In the genomic region with DNA sequence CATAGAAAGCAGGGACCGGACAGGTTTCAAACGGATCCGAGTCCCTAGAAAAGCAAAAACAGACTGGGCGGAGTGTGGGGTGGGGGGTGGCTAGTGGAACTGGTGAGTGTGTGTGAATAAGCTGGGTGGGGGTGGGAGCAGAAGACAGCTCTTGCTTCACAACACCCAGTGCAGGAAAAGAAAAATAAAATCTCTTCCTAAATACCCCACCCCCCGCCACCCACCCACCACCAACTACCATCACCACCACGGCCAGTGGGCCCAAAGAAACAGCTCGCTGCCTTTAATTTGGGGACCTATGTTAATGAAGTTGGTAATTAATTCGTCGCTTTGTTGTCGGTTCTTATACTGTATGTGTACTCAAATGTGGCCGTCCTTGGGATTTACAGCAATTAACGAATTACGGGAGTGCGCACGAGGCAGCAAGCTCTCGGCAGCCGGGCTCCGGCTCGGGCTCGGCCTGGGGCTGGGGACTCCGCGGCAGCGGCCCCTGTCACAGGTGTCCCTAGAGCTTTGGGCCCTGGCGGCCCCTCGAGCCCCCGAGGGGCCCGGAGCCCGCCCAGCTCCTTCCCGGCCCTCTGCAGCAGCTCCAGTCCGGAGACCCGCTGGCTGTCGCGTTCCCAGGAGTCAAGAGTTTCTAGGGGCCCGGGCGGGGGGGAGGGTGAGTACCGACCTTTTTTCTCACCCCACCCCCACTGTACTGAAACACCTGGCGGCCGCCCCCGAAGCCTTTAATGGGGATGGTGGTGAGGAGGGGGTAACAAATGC, we compare ENCODE assay signal across 30 cellular contexts. TPM values are rescaled to one million over a fixed set of nuclear protein-coding genes. Genes with fewer than 3 reads are reported as not detected.
DNase-seq lines count a peak whose midpoint lies in the region; ATAC-seq and TF ChIP-seq lines count a peak whose summit lies in the region.
"Had no signal": no experiment of that assay in that cellular context is flagged by ENCODE, and none has a peak within 500 bp of the region (broad histone marks: within the 10 kb centered on the region; RNA-seq: fewer than 3 reads in every experiment).

No MANE protein-coding gene starts in this region.

- peaks cover 34% of the 10 kb centered on the region for H3K27me3 Mint-ChIP-seq in endothelial cell (ENCODE audit: unreplicated experiment)

- no peaks in the 10 kb centered on the region for H3K79me1 ChIP-seq in mesendoderm (ENCODE audit: low read length)

- no peak overlapping the region for H3K4me3 ChIP-seq in mesendoderm (ENCODE audit: low read length)
- H3K4me3 ChIP-seq: coronary artery, esophagus squamous epithelium, heart right ventricle, upper lobe of left lung had no signal

- peak overlapping the region; percentile 40 for H3K9ac ChIP-seq in mesendoderm (ENCODE audit: low read length)

- H3K79me2 ChIP-seq in mesendoderm (ENCODE audit: control insufficient read depth, insufficient read depth, low read length) = peaks cover 3% of the 10 kb centered on the region

- no peak overlapping the region for H3K27ac Mint-ChIP-seq in endothelial cell (ENCODE audit: unreplicated experiment)

- peaks cover 4% of the 10 kb centered on the region for H3K36me3 Mint-ChIP-seq in endothelial cell (ENCODE audit: low read depth, unreplicated experiment)

- H2BK15ac ChIP-seq in mesendoderm (replicated peaks; ENCODE audit: low read depth) = no peak overlapping the region

- H3K56ac ChIP-seq in mesendoderm (ENCODE audit: low read length) = peak overlapping the region; percentile 63

- DNase-seq in GM10266 (ENCODE audit: extremely low spot score) (peak; percentile 32), NCI-H82 (lab: John Stamatoyannopoulos, UW) (peak; percentile 100), endothelial cell (ENCODE audit: low spot score) (peak; percentile 22), mesendoderm (no peak), pons (ENCODE audit: low spot score) (no peak), DMS79 treated with DMSO at 0.1 percent for 48 hours (lab: John Stamatoyannopoulos, UW) (no peak)
- DNase-seq in activated naive CD4-positive, alpha-beta T cell treated with anti-CD3 and anti-CD28 coated beads, Interleukin-2, amount 50 U/mL, for 16 hours = no peak
- DNase-seq: ACHN; activated CD4-positive, alpha-beta T cell treated with anti-CD3 and anti-CD28 coated beads for 48 hours; activated naive CD4-positive, alpha-beta T cell; activated T-cell treated with anti-CD3 and anti-CD28 coated beads, Interleukin-2, amount 50 U/mL, for 48 hours; amniotic stem cell; DMS53; esophagus squamous epithelium; foreskin melanocyte; heart right ventricle; IMR-90; midbrain; naive thymus-derived CD4-positive, alpha-beta T cell; NCI-H446 treated with DMSO at 0.1 percent for 48 hours; right cardiac atrium; SHP77; stimulated activated CD4-positive, alpha-beta T cell treated with anti-CD3 and anti-CD28 coated beads, Interleukin-2, amount 100 ng/mL, for 48 hours had no signal

- peak overlapping the region; percentile 36 for H3K4me2 ChIP-seq in mesendoderm (ENCODE audit: low read length)

- peak overlapping the region; percentile 71 for H3K18ac ChIP-seq in mesendoderm (ENCODE audit: low read length)

- H3K9me3 Mint-ChIP-seq in endothelial cell (ENCODE audit: unreplicated experiment) = no peaks in the 10 kb centered on the region

- H2BK5ac ChIP-seq in mesendoderm (ENCODE audit: low read length) = no peak overlapping the region

- H3K4me1 ChIP-seq in mesendoderm (ENCODE audit: control insufficient read depth, low read depth, low read length) = peaks cover 2% of the 10 kb centered on the region

- peak overlapping the region; percentile 40 for H2BK120ac ChIP-seq in mesendoderm (ENCODE audit: low read depth, low read length)

- peaks cover 8% of the 10 kb centered on the region for H3K27me3 ChIP-seq in mesendoderm (ENCODE audit: insufficient read depth, low read length, poor library complexity)

- no peak overlapping the region for H2AK5ac ChIP-seq in mesendoderm (ENCODE audit: low read length)

- no peak overlapping the region for H4K5ac ChIP-seq in mesendoderm (ENCODE audit: low read length)

- ATAC-seq in GM21825 (IDR thresholded peaks at IDR 0.05; ENCODE audit: unreplicated experiment) = no peak
- ATAC-seq: heart right ventricle; naive thymus-derived CD4-positive, alpha-beta T cell; Panc1; right cardiac atrium had no signal

- H3K27ac ChIP-seq in mesendoderm (ENCODE audit: low read depth, low read length) = no peak overlapping the region
- H3K27ac ChIP-seq: coronary artery, esophagus squamous epithelium, heart right ventricle, upper lobe of left lung had no signal

- TF ChIP-seq CTCF in GM10266 (IDR thresholded peaks at IDR 0.05; ENCODE audit: control insufficient read depth, insufficient read depth, low read depth, missing control alignments) (no peak), endothelial cell (IDR thresholded peaks at IDR 0.05; ENCODE audit: unreplicated experiment) (no peak)

- no peak overlapping the region for H4K8ac ChIP-seq in mesendoderm (ENCODE audit: low read depth, low read length)

- H3K4ac ChIP-seq in mesendoderm (ENCODE audit: low read depth, low read length) = peak overlapping the region; percentile 41

- H3K36me3 ChIP-seq in mesendoderm (ENCODE audit: control insufficient read depth, insufficient read depth, low read length) = no peaks in the 10 kb centered on the region
- H3K36me3 ChIP-seq: esophagus squamous epithelium, heart right ventricle, upper lobe of left lung had no signal

- WGBS in mesendoderm (ENCODE audit: extremely low coverage, insufficient coverage, low lambda C conversion rate) = no CpG with 5 or more reads among the region's 39 CpGs

- H3K4me1 Mint-ChIP-seq in endothelial cell (ENCODE audit: unreplicated experiment) = peaks cover 34% of the 10 kb centered on the region

- no peak overlapping the region for H3K4me3 Mint-ChIP-seq in endothelial cell (ENCODE audit: unreplicated experiment)

- no peak overlapping the region for H3K23ac ChIP-seq in mesendoderm (ENCODE audit: low read length)

RNA-seq across cellular contexts. Expression of gene OTX2, which starts 1.5 kb away (rescaled TPM):
- total RNA-seq in endothelial cell (ENCODE audit: unreplicated experiment) = 12.0 TPM
- polyA plus RNA-seq in mesendoderm (2013, experiment 1 of 2) = 74.3 TPM
- polyA plus RNA-seq in mesendoderm (2013, experiment 2 of 2) = 76.2 TPM
- total RNA-seq: esophagus squamous epithelium; heart right ventricle; IMR-90; liver; naive thymus-derived CD4-positive, alpha-beta T cell; osteocyte; right cardiac atrium; upper lobe of left lung had no signal
- polyA plus RNA-seq: BJ; heart right ventricle; IMR-90; liver; naive thymus-derived CD4-positive, alpha-beta T cell; right cardiac atrium had no signal

Comparison
In these comparisons a context has a peak if more than half of its experiments do, and no peak if none do; other contexts are left out.
1. DNase-seq: peak in GM10266 (single experiment), NCI-H82 (single experiment) and endothelial cell (single experiment); none in mesendoderm (single experiment), pons (single experiment), activated naive CD4-positive, alpha-beta T cell treated with anti-CD3 and anti-CD28 coated beads, Interleukin-2, amount 50 U/mL, for 16 hours (single experiment) and DMS79 treated with DMSO at 0.1 percent for 48 hours (single experiment).